ENCODE assay signal across 9 cellular contexts in genomic region chr6:167849846-167850459, GRCh38. TPM values are rescaled to one million over a fixed set of nuclear protein-coding genes. Genes with fewer than 3 reads are reported as not detected.
A peak's percentile ranks its signal among the peaks of the same experiment; 100 is the strongest.
DNase-seq lines count a peak whose midpoint lies in the region; ATAC-seq and TF ChIP-seq lines count a peak whose summit lies in the region.
"Had no signal": no experiment of that assay in that cellular context is flagged by ENCODE, and none has a peak within 500 bp of the region (broad histone marks: within the 10 kb centered on the region; RNA-seq: fewer than 3 reads in every experiment).

No MANE protein-coding gene starts in this region.

- H3K9me3 ChIP-seq in endocrine pancreas (ENCODE audit: control insufficient read depth, low read length) (no peaks in the 10 kb centered on the region), BE2C (no peaks in the 10 kb centered on the region)

- DNase-seq in ELF-1 (ENCODE audit: low read depth, low spot score) (peak; percentile 76), NCI-H226 (peak; percentile 96), nephron progenitor cell (no peak), BE2C (no peak)
- DNase-seq: effector memory CD4-positive, alpha-beta T cell had no signal

- H3K27me3 ChIP-seq in endocrine pancreas (ENCODE audit: control insufficient read depth, insufficient read depth, low read length): no peaks in the 10 kb centered on the region
- no peaks in the 10 kb centered on the region for H3K27me3 ChIP-seq in BE2C

- peaks cover 41% of the 10 kb centered on the region for H3K4me1 ChIP-seq in endocrine pancreas (ENCODE audit: control insufficient read depth, insufficient read depth, low read length)
- peaks cover 8% of the 10 kb centered on the region; the same call in 1 of the 2 replicates for H3K4me1 ChIP-seq in BE2C

- H3K9ac ChIP-seq in endocrine pancreas (ENCODE audit: control insufficient read depth, insufficient read depth, low read length): no peak overlapping the region

- H3K27me3 Mint-ChIP-seq in nephron progenitor cell (ENCODE audit: low read depth, poor library complexity): no peaks in the 10 kb centered on the region

- H3K9me3 Mint-ChIP-seq in nephron progenitor cell: peaks cover 13% of the 10 kb centered on the region

- H3K36me3 Mint-ChIP-seq in nephron progenitor cell (ENCODE audit: low read depth): peaks cover 13% of the 10 kb centered on the region

- H3K4me1 Mint-ChIP-seq in nephron progenitor cell: peaks cover 58% of the 10 kb centered on the region

- H3K4me3 ChIP-seq in endocrine pancreas (ENCODE audit: control insufficient read depth, insufficient read depth, low read length): peak overlapping the region; percentile 57
- no peak overlapping the region for H3K4me3 ChIP-seq in BE2C (ENCODE audit: low read depth, low read length)

- ATAC-seq in GM21390 (IDR thresholded peaks at IDR 0.05; ENCODE audit: unreplicated experiment) (no peak), HG03442 (IDR thresholded peaks at IDR 0.05; ENCODE audit: unreplicated experiment) (no peak), GM19328 (IDR thresholded peaks at IDR 0.05; ENCODE audit: unreplicated experiment) (no peak)

- H3K27ac Mint-ChIP-seq in nephron progenitor cell: peak overlapping the region; percentile 86

- TF ChIP-seq CTCF in nephron progenitor cell (IDR thresholded peaks at IDR 0.05) (no peak), BE2C (IDR thresholded peaks at IDR 0.05; ENCODE audit: low read depth, low read length) (no peak)

- H3K4me3 Mint-ChIP-seq in nephron progenitor cell: no peak overlapping the region

- H3K36me3 ChIP-seq in endocrine pancreas (ENCODE audit: control insufficient read depth, insufficient read depth, low read length): no peaks in the 10 kb centered on the region
- H3K36me3 ChIP-seq in BE2C: no peaks in the 10 kb centered on the region

RNA-seq across cellular contexts. Expression of gene AFDN, which starts 23.2 kb away (rescaled TPM):
- polyA plus RNA-seq in BE2C (2012; ENCODE audit: insufficient read depth, insufficient read length, low read depth): 69.0 TPM

Comparison
In these comparisons a context has a peak if more than half of its experiments do, and no peak if none do; other contexts are left out.
1. DNase-seq: peak in ELF-1 (single experiment) and NCI-H226 (single experiment); none in nephron progenitor cell (single experiment) and BE2C (single experiment).